In the genomic region with DNA sequence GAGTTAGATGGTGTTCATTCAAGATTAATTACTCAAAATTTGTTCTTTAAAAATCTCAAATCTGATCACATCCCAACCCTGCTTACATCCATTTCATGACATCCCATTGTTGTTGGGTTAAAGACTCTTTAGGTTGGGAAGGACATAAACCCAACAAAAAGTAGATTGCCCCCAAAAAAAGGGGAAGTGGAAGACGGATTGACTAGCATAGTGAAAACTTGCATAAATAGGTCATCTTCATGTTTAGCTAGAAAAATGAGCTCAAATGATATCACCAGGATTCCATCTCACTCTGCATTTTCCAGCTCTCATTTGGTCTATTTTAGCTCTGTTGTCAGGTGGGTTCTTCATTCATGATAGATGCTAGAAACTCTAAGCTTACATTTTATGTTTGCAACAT, we compare ENCODE assay signal across 2 cellular contexts.
TF ChIP-seq lines count a peak whose summit lies in the region.

No MANE protein-coding gene starts in this region.

TF ChIP-seq in GM12878, 131 proteins besides CTCF, POLR2A, EP300 and RAD21:
- TF ChIP-seq HDAC2 (IDR thresholded peaks at IDR 0.05) (no peak), BRCA1 (IDR thresholded peaks at IDR 0.05; ENCODE audit: low read depth, low read length) (no peak), SPI1 (IDR thresholded peaks at IDR 0.05; ENCODE audit: borderline replicate concordance, insufficient read depth, low read depth, low read length) (peak; percentile 97), SREBF2 (IDR thresholded peaks at IDR 0.05; ENCODE audit: low read length) (no peak), ZSCAN29 (IDR thresholded peaks at IDR 0.05) (no peak), NFIC (IDR thresholded peaks at IDR 0.05; ENCODE audit: low read depth, low read length) (no peak)
- TF ChIP-seq, protein P1, sequence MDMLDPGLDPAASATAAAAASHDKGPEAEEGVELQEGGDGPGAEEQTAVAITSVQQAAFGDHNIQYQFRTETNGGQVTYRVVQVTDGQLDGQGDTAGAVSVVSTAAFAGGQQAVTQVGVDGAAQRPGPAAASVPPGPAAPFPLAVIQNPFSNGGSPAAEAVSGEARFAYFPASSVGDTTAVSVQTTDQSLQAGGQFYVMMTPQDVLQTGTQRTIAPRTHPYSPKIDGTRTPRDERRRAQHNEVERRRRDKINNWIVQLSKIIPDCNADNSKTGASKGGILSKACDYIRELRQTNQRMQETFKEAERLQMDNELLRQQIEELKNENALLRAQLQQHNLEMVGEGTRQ (IDR thresholded peaks at IDR 0.05; ENCODE audit: borderline replicate concordance, low read depth, low read length) = no peak

TF ChIP-seq in HepG2, 621 proteins besides CTCF, POLR2A, EP300 and RAD21:
- TF ChIP-seq SETDB1 (CRISPR knock-in tag; IDR thresholded peaks at IDR 0.05; ENCODE audit: borderline replicate concordance) = no peak
- TF ChIP-seq, protein P2, sequence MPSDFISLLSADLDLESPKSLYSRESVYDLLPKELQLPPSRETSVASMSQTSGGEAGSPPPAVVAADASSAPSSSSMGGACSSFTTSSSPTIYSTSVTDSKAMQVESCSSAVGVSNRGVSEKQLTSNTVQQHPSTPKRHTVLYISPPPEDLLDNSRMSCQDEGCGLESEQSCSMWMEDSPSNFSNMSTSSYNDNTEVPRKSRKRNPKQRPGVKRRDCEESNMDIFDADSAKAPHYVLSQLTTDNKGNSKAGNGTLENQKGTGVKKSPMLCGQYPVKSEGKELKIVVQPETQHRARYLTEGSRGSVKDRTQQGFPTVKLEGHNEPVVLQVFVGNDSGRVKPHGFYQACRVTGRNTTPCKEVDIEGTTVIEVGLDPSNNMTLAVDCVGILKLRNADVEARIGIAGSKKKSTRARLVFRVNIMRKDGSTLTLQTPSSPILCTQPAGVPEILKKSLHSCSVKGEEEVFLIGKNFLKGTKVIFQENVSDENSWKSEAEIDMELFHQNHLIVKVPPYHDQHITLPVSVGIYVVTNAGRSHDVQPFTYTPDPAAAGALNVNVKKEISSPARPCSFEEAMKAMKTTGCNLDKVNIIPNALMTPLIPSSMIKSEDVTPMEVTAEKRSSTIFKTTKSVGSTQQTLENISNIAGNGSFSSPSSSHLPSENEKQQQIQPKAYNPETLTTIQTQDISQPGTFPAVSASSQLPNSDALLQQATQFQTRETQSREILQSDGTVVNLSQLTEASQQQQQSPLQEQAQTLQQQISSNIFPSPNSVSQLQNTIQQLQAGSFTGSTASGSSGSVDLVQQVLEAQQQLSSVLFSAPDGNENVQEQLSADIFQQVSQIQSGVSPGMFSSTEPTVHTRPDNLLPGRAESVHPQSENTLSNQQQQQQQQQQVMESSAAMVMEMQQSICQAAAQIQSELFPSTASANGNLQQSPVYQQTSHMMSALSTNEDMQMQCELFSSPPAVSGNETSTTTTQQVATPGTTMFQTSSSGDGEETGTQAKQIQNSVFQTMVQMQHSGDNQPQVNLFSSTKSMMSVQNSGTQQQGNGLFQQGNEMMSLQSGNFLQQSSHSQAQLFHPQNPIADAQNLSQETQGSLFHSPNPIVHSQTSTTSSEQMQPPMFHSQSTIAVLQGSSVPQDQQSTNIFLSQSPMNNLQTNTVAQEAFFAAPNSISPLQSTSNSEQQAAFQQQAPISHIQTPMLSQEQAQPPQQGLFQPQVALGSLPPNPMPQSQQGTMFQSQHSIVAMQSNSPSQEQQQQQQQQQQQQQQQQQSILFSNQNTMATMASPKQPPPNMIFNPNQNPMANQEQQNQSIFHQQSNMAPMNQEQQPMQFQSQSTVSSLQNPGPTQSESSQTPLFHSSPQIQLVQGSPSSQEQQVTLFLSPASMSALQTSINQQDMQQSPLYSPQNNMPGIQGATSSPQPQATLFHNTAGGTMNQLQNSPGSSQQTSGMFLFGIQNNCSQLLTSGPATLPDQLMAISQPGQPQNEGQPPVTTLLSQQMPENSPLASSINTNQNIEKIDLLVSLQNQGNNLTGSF (CRISPR knock-in tag; IDR thresholded peaks at IDR 0.05) = no peak
- TF ChIP-seq ZNF615 (CRISPR knock-in tag; IDR thresholded peaks at IDR 0.05; ENCODE audit: borderline replicate concordance) = no peak
- TF ChIP-seq, protein P3, sequence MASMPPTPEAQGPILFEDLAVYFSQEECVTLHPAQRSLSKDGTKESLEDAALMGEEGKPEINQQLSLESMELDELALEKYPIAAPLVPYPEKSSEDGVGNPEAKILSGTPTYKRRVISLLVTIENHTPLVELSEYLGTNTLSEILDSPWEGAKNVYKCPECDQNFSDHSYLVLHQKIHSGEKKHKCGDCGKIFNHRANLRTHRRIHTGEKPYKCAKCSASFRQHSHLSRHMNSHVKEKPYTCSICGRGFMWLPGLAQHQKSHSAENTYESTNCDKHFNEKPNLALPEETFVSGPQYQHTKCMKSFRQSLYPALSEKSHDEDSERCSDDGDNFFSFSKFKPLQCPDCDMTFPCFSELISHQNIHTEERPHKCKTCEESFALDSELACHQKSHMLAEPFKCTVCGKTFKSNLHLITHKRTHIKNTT (CRISPR knock-in tag; IDR thresholded peaks at IDR 0.05) = no peak
- TF ChIP-seq RARG (CRISPR knock-in tag; IDR thresholded peaks at IDR 0.05; ENCODE audit: low read depth) = no peak
- TF ChIP-seq, protein P4, sequence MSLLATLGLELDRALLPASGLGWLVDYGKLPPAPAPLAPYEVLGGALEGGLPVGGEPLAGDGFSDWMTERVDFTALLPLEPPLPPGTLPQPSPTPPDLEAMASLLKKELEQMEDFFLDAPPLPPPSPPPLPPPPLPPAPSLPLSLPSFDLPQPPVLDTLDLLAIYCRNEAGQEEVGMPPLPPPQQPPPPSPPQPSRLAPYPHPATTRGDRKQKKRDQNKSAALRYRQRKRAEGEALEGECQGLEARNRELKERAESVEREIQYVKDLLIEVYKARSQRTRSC (CRISPR knock-in tag; IDR thresholded peaks at IDR 0.05; ENCODE audit: low read depth) = no peak
- TF ChIP-seq, protein P5, sequence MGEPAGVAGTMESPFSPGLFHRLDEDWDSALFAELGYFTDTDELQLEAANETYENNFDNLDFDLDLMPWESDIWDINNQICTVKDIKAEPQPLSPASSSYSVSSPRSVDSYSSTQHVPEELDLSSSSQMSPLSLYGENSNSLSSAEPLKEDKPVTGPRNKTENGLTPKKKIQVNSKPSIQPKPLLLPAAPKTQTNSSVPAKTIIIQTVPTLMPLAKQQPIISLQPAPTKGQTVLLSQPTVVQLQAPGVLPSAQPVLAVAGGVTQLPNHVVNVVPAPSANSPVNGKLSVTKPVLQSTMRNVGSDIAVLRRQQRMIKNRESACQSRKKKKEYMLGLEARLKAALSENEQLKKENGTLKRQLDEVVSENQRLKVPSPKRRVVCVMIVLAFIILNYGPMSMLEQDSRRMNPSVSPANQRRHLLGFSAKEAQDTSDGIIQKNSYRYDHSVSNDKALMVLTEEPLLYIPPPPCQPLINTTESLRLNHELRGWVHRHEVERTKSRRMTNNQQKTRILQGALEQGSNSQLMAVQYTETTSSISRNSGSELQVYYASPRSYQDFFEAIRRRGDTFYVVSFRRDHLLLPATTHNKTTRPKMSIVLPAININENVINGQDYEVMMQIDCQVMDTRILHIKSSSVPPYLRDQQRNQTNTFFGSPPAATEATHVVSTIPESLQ (CRISPR knock-in tag; conservative IDR thresholded peaks at IDR 0.05) = no peak
- TF ChIP-seq, protein P6, sequence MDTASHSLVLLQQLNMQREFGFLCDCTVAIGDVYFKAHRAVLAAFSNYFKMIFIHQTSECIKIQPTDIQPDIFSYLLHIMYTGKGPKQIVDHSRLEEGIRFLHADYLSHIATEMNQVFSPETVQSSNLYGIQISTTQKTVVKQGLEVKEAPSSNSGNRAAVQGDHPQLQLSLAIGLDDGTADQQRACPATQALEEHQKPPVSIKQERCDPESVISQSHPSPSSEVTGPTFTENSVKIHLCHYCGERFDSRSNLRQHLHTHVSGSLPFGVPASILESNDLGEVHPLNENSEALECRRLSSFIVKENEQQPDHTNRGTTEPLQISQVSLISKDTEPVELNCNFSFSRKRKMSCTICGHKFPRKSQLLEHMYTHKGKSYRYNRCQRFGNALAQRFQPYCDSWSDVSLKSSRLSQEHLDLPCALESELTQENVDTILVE (CRISPR knock-in tag; IDR thresholded peaks at IDR 0.05) = no peak
- TF ChIP-seq ELF4 (CRISPR knock-in tag; IDR thresholded peaks at IDR 0.05; ENCODE audit: borderline replicate concordance) = no peak
- TF ChIP-seq, protein P7, sequence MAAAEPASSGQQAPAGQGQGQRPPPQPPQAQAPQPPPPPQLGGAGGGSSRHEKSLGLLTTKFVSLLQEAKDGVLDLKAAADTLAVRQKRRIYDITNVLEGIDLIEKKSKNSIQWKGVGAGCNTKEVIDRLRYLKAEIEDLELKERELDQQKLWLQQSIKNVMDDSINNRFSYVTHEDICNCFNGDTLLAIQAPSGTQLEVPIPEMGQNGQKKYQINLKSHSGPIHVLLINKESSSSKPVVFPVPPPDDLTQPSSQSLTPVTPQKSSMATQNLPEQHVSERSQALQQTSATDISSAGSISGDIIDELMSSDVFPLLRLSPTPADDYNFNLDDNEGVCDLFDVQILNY (CRISPR knock-in tag; conservative IDR thresholded peaks at IDR 0.05) = no peak
- no peak for TF ChIP-seq FOSL1 (CRISPR knock-in tag; IDR thresholded peaks at IDR 0.05; ENCODE audit: borderline replicate concordance)
- TF ChIP-seq, protein P8, sequence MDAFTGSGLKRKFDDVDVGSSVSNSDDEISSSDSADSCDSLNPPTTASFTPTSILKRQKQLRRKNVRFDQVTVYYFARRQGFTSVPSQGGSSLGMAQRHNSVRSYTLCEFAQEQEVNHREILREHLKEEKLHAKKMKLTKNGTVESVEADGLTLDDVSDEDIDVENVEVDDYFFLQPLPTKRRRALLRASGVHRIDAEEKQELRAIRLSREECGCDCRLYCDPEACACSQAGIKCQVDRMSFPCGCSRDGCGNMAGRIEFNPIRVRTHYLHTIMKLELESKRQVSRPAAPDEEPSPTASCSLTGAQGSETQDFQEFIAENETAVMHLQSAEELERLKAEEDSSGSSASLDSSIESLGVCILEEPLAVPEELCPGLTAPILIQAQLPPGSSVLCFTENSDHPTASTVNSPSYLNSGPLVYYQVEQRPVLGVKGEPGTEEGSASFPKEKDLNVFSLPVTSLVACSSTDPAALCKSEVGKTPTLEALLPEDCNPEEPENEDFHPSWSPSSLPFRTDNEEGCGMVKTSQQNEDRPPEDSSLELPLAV (CRISPR knock-in tag; conservative IDR thresholded peaks at IDR 0.05; ENCODE audit: low read depth) = no peak
